Comparison of ENCODE assay signal across 10 cellular contexts in the genomic region with DNA sequence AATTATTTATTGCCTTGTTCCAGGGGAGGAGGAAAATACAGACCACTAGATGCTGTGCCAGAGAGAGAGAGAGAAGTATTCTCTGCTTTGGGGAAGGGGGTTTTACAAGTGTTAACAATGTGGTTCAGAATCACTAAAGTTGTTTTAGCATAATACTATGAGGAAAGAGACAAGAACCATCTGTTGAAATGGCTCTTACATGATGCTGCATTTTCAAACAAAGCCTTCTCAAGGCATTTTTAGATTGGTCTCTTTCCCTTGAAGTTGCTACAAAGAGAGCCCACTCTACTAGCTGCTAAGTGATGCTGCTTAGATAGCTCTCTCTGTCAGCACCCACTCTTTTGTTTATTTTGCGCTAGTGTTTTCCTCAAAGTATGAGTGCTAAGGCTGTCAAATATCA.
A peak's percentile ranks its signal among the peaks of the same experiment; 100 is the strongest.
DNase-seq lines count a peak whose midpoint lies in the region; ATAC-seq and TF ChIP-seq lines count a peak whose summit lies in the region.
"Had no signal": no experiment of that assay in that cellular context is flagged by ENCODE, and none has a peak within 500 bp of the region (broad histone marks: within the 10 kb centered on the region; RNA-seq: fewer than 3 reads in every experiment).

No MANE protein-coding gene starts in this region.

- no peak overlapping the region for H3K9ac ChIP-seq in HCT116 (ENCODE audit: low read length)

- no peak for DNase-seq in HCT116 (ENCODE audit: low read depth, low spot score)
- no peak for DNase-seq in brain microvascular endothelial cell
- peak; percentile 24 for DNase-seq in inferior parietal cortex (ENCODE audit: extremely low spot score)
- DNase-seq in gastrocnemius medialis = no peak
- no peak for DNase-seq in HEK293T (ENCODE audit: extremely low spot score)
- DNase-seq: activated CD8-positive, alpha-beta memory T cell treated with anti-CD3 and anti-CD28 coated beads for 24 hours; CD4-positive, alpha-beta memory T cell had no signal

- no peaks in the 10 kb centered on the region for H3K9me2 ChIP-seq in HCT116 (ENCODE audit: insufficient read depth)

- RAD21 ChIA-PET in HCT116 (lab: Charles Lee; ENCODE audit: low non-redundant PET in 1 of 2, low total read pairs in 2 of 2, uncharacterized antibody in 2 of 2, unreplicated experiment in 2 of 2) = no interaction called here

- in situ Hi-C loops in brain microvascular endothelial cell (cut with HindIII; ENCODE audit: low pct_ligation_motif_present, low sequenced_read_pairs) = no loop called here
- in situ Hi-C loops in gastrocnemius medialis (cut with MboI; ENCODE audit: low sequenced_read_pairs in 4 of 4) = loop anchor here in 3 of 4 donors (5.0 to 25.0 kb wide), 5 partner anchors 253 to 475 kb away; partner anchors contain the start of gene NFIA (in 1 of the 3)

- H3K27me3 ChIP-seq in HCT116 (ENCODE audit: insufficient read depth, low read length) (no peaks in the 10 kb centered on the region), brain microvascular endothelial cell (replicated peaks) (no peaks in the 10 kb centered on the region), gastrocnemius medialis (no peaks in the 10 kb centered on the region)

- CTCF ChIA-PET in HCT116 (lab: Charles Lee) (interaction anchor here (0.6 to 1.7 kb wide), 4 partner anchors 13 to 294 kb away, joined by 3 to 8 read pairs (median 3); no protein-coding TSS in a partner anchor), HEK293T (lab: Yijun Ruan, JAX) (interaction anchor here (0.6 to 1.8 kb wide), 2 partner anchors 129 to 288 kb away, joined by 4 to 7 read pairs; no protein-coding TSS in a partner anchor)

- TF ChIP-seq POLR2A in HCT116 (IDR thresholded peaks at IDR 0.05; ENCODE audit: borderline replicate concordance, extremely low read depth, insufficient read depth, insufficient read length) = no peak
- TF ChIP-seq POLR2A in gastrocnemius medialis (IDR thresholded peaks at IDR 0.05) = no peak

- H3K4me3 ChIP-seq in HCT116 (replicated peaks in 1 of 2; ENCODE audit: low read depth in 1 of 2, low read length in 2 of 2) = peak overlapping the region in 1 of 2 experiments; percentile 3; a peak in 1 of 4 replicates
- H3K4me3 ChIP-seq in brain microvascular endothelial cell (ENCODE audit: low read depth, low read length) = no peak overlapping the region
- peak overlapping the region in 2 of 4 donors; percentile 2 to 17 for H3K4me3 ChIP-seq in gastrocnemius medialis

- peak; percentile 10 for ATAC-seq in HCT116
- no peak for ATAC-seq in gastrocnemius medialis
- no peak for ATAC-seq in HG03432 (IDR thresholded peaks at IDR 0.05; ENCODE audit: unreplicated experiment)
- ATAC-seq in GM18873 (IDR thresholded peaks at IDR 0.05; ENCODE audit: low FRiP score, unreplicated experiment) = no peak
- no peak for ATAC-seq in GM21381 (IDR thresholded peaks at IDR 0.05; ENCODE audit: unreplicated experiment)

- no peaks in the 10 kb centered on the region for H3K79me2 ChIP-seq in HCT116 (ENCODE audit: insufficient read depth, low read length)

- POLR2A ChIA-PET in HCT116 (lab: Charles Lee) = interaction anchor here (0.7 to 1.0 kb wide), 2 partner anchors 36 to 255 kb away, joined by 3 read pairs; partner anchors contain the start of gene NFIA
- POLR2A ChIA-PET in HEK293T (lab: Yijun Ruan, JAX) = no interaction called here

- H3K27ac ChIP-seq in HCT116 (ENCODE audit: low read depth, low read length) (peak overlapping the region; percentile 30; the same call in 1 of the 2 replicates), brain microvascular endothelial cell (peak overlapping the region; percentile 60), gastrocnemius medialis (peak overlapping the region; percentile 75 to 83 (median 78))

- TF ChIP-seq RAD21 in HCT116 (IDR thresholded peaks at IDR 0.05; ENCODE audit: low read depth) = no peak

- H4K20me1 ChIP-seq in HCT116 (ENCODE audit: insufficient read depth) = 0 out of 2 replicates have a peak, but pooled peaks cover 5% of the 10 kb centered on the region

- H3K4me2 ChIP-seq in HCT116 (ENCODE audit: low read length) = peak overlapping the region; percentile 73

- no TSS peak for BruUV-seq in HCT116 (replicated peaks; lab: Mats Ljungman, UMichigan)

- H3K36me3 ChIP-seq in HCT116 (ENCODE audit: control insufficient read depth in 1 of 2, insufficient read depth in 2 of 2, low read length in 2 of 2) (no peaks in the 10 kb centered on the region), brain microvascular endothelial cell (replicated peaks) (no peaks in the 10 kb centered on the region), gastrocnemius medialis (no peaks in the 10 kb centered on the region)

- H2AFZ ChIP-seq in HCT116 (ENCODE audit: low read depth, low read length, poor library complexity, severe bottlenecking) = no peak overlapping the region

- no peaks in the 10 kb centered on the region for H3K9me3 ChIP-seq in HCT116 (ENCODE audit: control insufficient read depth in 1 of 2, insufficient read depth in 1 of 2, low read depth in 1 of 2, low read length in 2 of 2)
- H3K9me3 ChIP-seq in gastrocnemius medialis = no peaks in the 10 kb centered on the region

- intact Hi-C loops in HCT116 (cut with micrococcal nuclease) = loop anchor here (5.0 kb wide), 1 partner anchor 360 kb away; no protein-coding TSS in a partner anchor
- intact Hi-C loops in gastrocnemius medialis (cut with DNase I; ENCODE audit: low total_unique reads) = loop anchor here (2.0 to 5.0 kb wide), 4 partner anchors 155 to 485 kb away; no protein-coding TSS in a partner anchor

- H3K4me1 ChIP-seq in HCT116 (ENCODE audit: control insufficient read depth in 1 of 2, insufficient read depth in 2 of 2, low read length in 2 of 2) (peaks cover 12 to 21% of the 10 kb centered on the region in 2 experiments), gastrocnemius medialis (peaks cover 32 to 35% of the 10 kb centered on the region in 2 donors)

- TF ChIP-seq CTCF in HCT116 (IDR thresholded peaks at IDR 0.05 in 2 of 3, conservative IDR thresholded peaks at IDR 0.05 in 1 of 3; ENCODE audit: borderline replicate concordance in 1 of 3, insufficient read depth in 1 of 3, low read depth in 2 of 3, low read length in 2 of 3) = no peak; a peak in 1 of 6 replicates
- no peak for TF ChIP-seq CTCF in brain microvascular endothelial cell (IDR thresholded peaks at IDR 0.05; ENCODE audit: low read depth, low read length, missing control alignments)
- no peak for TF ChIP-seq CTCF in gastrocnemius medialis (IDR thresholded peaks at IDR 0.05 in 4 of 5, conservative IDR thresholded peaks at IDR 0.05 in 1 of 5)

TF ChIP-seq in HCT116, 20 proteins besides CTCF, POLR2A, EP300 and RAD21:
- TF ChIP-seq YY1 (IDR thresholded peaks at IDR 0.05; ENCODE audit: extremely low read depth, insufficient replicate concordance, low read depth, low read length) = no peak
- TF ChIP-seq ELF1 (IDR thresholded peaks at IDR 0.05; ENCODE audit: borderline replicate concordance, low read depth) = no peak
- no peak for TF ChIP-seq EZH2 (IDR thresholded peaks at IDR 0.05)
- TF ChIP-seq MAX (IDR thresholded peaks at IDR 0.05) = no peak

TF ChIP-seq in HEK293T, 16 proteins besides CTCF, POLR2A, EP300 and RAD21:
- TF ChIP-seq BHLHE40 (IDR thresholded peaks at IDR 0.05; ENCODE audit: borderline replicate concordance) = no peak
- TF ChIP-seq, protein P1, sequence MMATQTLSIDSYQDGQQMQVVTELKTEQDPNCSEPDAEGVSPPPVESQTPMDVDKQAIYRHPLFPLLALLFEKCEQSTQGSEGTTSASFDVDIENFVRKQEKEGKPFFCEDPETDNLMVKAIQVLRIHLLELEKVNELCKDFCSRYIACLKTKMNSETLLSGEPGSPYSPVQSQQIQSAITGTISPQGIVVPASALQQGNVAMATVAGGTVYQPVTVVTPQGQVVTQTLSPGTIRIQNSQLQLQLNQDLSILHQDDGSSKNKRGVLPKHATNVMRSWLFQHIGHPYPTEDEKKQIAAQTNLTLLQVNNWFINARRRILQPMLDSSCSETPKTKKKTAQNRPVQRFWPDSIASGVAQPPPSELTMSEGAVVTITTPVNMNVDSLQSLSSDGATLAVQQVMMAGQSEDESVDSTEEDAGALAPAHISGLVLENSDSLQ (IDR thresholded peaks at IDR 0.05) = no peak
- TF ChIP-seq ZNF384 (IDR thresholded peaks at IDR 0.05) = no peak
- TF ChIP-seq ARNT (IDR thresholded peaks at IDR 0.05) = no peak
- TF ChIP-seq NFRKB (IDR thresholded peaks at IDR 0.05) = no peak
- no peak for TF ChIP-seq ELF4 (IDR thresholded peaks at IDR 0.05)
- no peak for TF ChIP-seq SUZ12 (IDR thresholded peaks at IDR 0.05)
- TF ChIP-seq FOXM1 (IDR thresholded peaks at IDR 0.05; ENCODE audit: borderline replicate concordance) = no peak
- TF ChIP-seq CTBP1 (IDR thresholded peaks at IDR 0.05; ENCODE audit: borderline replicate concordance) = no peak
- no peak for TF ChIP-seq L3MBTL2 (conservative IDR thresholded peaks at IDR 0.05)
- no peak for TF ChIP-seq SP1 (IDR thresholded peaks at IDR 0.05)
- TF ChIP-seq FOXA1 (IDR thresholded peaks at IDR 0.05) = no peak
- no peak for TF ChIP-seq LEF1 (IDR thresholded peaks at IDR 0.05; ENCODE audit: borderline replicate concordance)
- no peak for TF ChIP-seq FOXK2 (IDR thresholded peaks at IDR 0.05)
- no peak for TF ChIP-seq TARDBP (IDR thresholded peaks at IDR 0.05)
- no peak for TF ChIP-seq HDGF (IDR thresholded peaks at IDR 0.05; ENCODE audit: borderline replicate concordance)
